In genomic region chr15:80490431-80490990, GRCh38 we compare ENCODE assay signal across 16 cellular contexts.
A peak's percentile ranks its signal among the peaks of the same experiment; 100 is the strongest.
DNase-seq lines count a peak whose midpoint lies in the region; ATAC-seq and TF ChIP-seq lines count a peak whose summit lies in the region.
"Had no signal": no experiment of that assay in that cellular context is flagged by ENCODE, and none has a peak within 500 bp of the region (broad histone marks: within the 10 kb centered on the region; RNA-seq: fewer than 3 reads in every experiment).

No MANE protein-coding gene starts in this region.

- H3K4me2 ChIP-seq in mammary epithelial cell (ENCODE audit: insufficient read depth, low read depth, low read length) (no peak overlapping the region), osteoblast (ENCODE audit: insufficient read depth, low read length) (no peak overlapping the region), PC-3 (ENCODE audit: low read length) (no peak overlapping the region)

- no peaks in the 10 kb centered on the region for H3K79me2 ChIP-seq in mammary epithelial cell (ENCODE audit: insufficient read depth, low read length)
- H3K79me2 ChIP-seq in osteoblast (ENCODE audit: insufficient read depth, low read length): no peaks in the 10 kb centered on the region
- no peaks in the 10 kb centered on the region for H3K79me2 ChIP-seq in PC-3 (ENCODE audit: low read length)

- BruUV-seq in mammary epithelial cell (replicated peaks; lab: Mats Ljungman, UMichigan) (no TSS peak), A673 (replicated peaks; lab: Mats Ljungman, UMichigan) (no TSS peak), PC-3 (replicated peaks; lab: Mats Ljungman, UMichigan) (no TSS peak)

- no peak for TF ChIP-seq POLR2A in breast epithelium (IDR thresholded peaks at IDR 0.05)

- no peak for TF ChIP-seq CTCF in breast epithelium (IDR thresholded peaks at IDR 0.05)
- no peak for TF ChIP-seq CTCF in mammary epithelial cell (conservative IDR thresholded peaks at IDR 0.05 in 1 of 2, IDR thresholded peaks at IDR 0.05 in 1 of 2; ENCODE audit: extremely low read depth in 1 of 2, insufficient read depth in 1 of 2, low read depth in 1 of 2, low read length in 2 of 2)
- no peak for TF ChIP-seq CTCF in coronary artery (IDR thresholded peaks at IDR 0.05)
- TF ChIP-seq CTCF in osteoblast (IDR thresholded peaks at IDR 0.05; ENCODE audit: extremely low read depth, low read depth, low read length): no peak
- TF ChIP-seq CTCF in A673 (conservative IDR thresholded peaks at IDR 0.05; ENCODE audit: low read depth, low read length): no peak
- no peak for TF ChIP-seq CTCF in PC-3 (conservative IDR thresholded peaks at IDR 0.05; ENCODE audit: low read depth, low read length)

- dilution Hi-C loops in mammary epithelial cell (cut with HindIII; ENCODE audit: low sequenced_read_pairs): no loop called here

- H3K27ac ChIP-seq in breast epithelium (peak overlapping the region; percentile 76 to 84), mammary epithelial cell (ENCODE audit: insufficient read depth, low read depth, low read length) (no peak overlapping the region), coronary artery (no peak overlapping the region), osteoblast (ENCODE audit: low read depth, low read length) (peak overlapping the region; percentile 92), A673 (ENCODE audit: low read depth, low read length, poor library complexity, severe bottlenecking) (no peak overlapping the region), PC-3 (ENCODE audit: low read length) (no peak overlapping the region)
- H3K27ac ChIP-seq: 22Rv1 had no signal

- H3K9ac ChIP-seq in mammary epithelial cell (ENCODE audit: insufficient read depth, low read length) (no peak overlapping the region), PC-3 (ENCODE audit: low read length) (no peak overlapping the region)

- in situ Hi-C loops in mammary epithelial cell (cut with MboI; ENCODE audit: low sequenced_read_pairs in 2 of 2): no loop called here

- H4K20me1 ChIP-seq in mammary epithelial cell (ENCODE audit: insufficient read depth, low read length) (no peaks in the 10 kb centered on the region), osteoblast (ENCODE audit: insufficient read depth, low read length) (no peaks in the 10 kb centered on the region), PC-3 (ENCODE audit: low read length) (no peaks in the 10 kb centered on the region)

- no peak for DNase-seq in breast epithelium (ENCODE audit: low spot score in 2 of 2)
- DNase-seq in mammary epithelial cell: no peak
- DNase-seq in coronary artery (ENCODE audit: low spot score): peak; percentile 43
- DNase-seq in osteoblast (ENCODE audit: insufficient read length, low spot score, missing footprints): no peak
- no peak for DNase-seq in A673 (ENCODE audit: low spot score)
- no peak for DNase-seq in PC-3
- DNase-seq in SIG-M5 (lab: John Stamatoyannopoulos, UW): no peak
- DNase-seq in dermis blood vessel endothelial cell: no peak
- DNase-seq: C1 segment of cervical spinal cord, KG1, NCI-H1048, NCI-H1436 treated with DMSO at 0.1 percent for 48 hours, NCI-H2029 treated with DMSO at 0.1 percent for 48 hours, NCI-H2171 treated with DMSO at 0.1 percent for 48 hours, NCI-H748 treated with DMSO at 0.1 percent for 48 hours had no signal

- H3K4me1 ChIP-seq in breast epithelium: no peaks in the 10 kb centered on the region
- peaks cover 15% of the 10 kb centered on the region for H3K4me1 ChIP-seq in mammary epithelial cell (ENCODE audit: insufficient read depth, low read length)
- peaks cover 48% of the 10 kb centered on the region for H3K4me1 ChIP-seq in osteoblast (ENCODE audit: insufficient read depth, low read length)
- no peaks in the 10 kb centered on the region for H3K4me1 ChIP-seq in A673 (ENCODE audit: insufficient read depth, low read length, poor library complexity, severe bottlenecking)
- H3K4me1 ChIP-seq in PC-3 (ENCODE audit: insufficient read depth, low read length): no peaks in the 10 kb centered on the region

- intact Hi-C loops in breast epithelium (cut with DNase I; ENCODE audit: low total_unique reads) (no loop called here), mammary epithelial cell (cut with micrococcal nuclease) (no loop called here), A673 (cut with micrococcal nuclease; ENCODE audit: unreplicated experiment) (no loop called here), PC-3 (cut with micrococcal nuclease) (no loop called here)

- POLR2A ChIA-PET in A673 (lab: Charles Lee; ENCODE audit: low non-redundant PET): interaction anchor here (0.5 kb wide), 1 partner anchor 466 kb away, joined by 3 read pairs; no protein-coding TSS in a partner anchor
- POLR2A ChIA-PET in PC-3 (lab: Charles Lee; ENCODE audit: unreplicated experiment): no interaction called here

- CTCF ChIA-PET in mammary epithelial cell (lab: Charles Lee; ENCODE audit: low non-redundant PET): no interaction called here
- CTCF ChIA-PET in A673 (lab: Charles Lee): no interaction called here
- CTCF ChIA-PET in PC-3 (lab: Charles Lee): no interaction called here

- H3K36me3 ChIP-seq in breast epithelium (no peaks in the 10 kb centered on the region), mammary epithelial cell (ENCODE audit: insufficient read depth, low read length) (no peaks in the 10 kb centered on the region), osteoblast (ENCODE audit: insufficient read depth, low read length) (no peaks in the 10 kb centered on the region), A673 (ENCODE audit: insufficient read depth, low read length, poor library complexity, severe bottlenecking) (no peaks in the 10 kb centered on the region), PC-3 (ENCODE audit: low read depth, low read length) (no peaks in the 10 kb centered on the region)

- no peak overlapping the region for H2AFZ ChIP-seq in mammary epithelial cell (ENCODE audit: low read depth, low read length)
- H2AFZ ChIP-seq in osteoblast (ENCODE audit: low read length): no peak overlapping the region
- H2AFZ ChIP-seq in PC-3 (ENCODE audit: low read length): no peak overlapping the region

- 92% methylated on average over 9 of the region's 9 CpGs for WGBS in mammary epithelial cell (ENCODE audit: low coverage, missing lambda C conversion rate)

- no peaks in the 10 kb centered on the region for H3K9me2 ChIP-seq in PC-3 (replicated peaks; ENCODE audit: low read length)

- H3K27me3 ChIP-seq in breast epithelium (no peaks in the 10 kb centered on the region), mammary epithelial cell (ENCODE audit: insufficient read depth, low read length) (no peaks in the 10 kb centered on the region), osteoblast (ENCODE audit: insufficient read depth, low read length) (no peaks in the 10 kb centered on the region), A673 (replicated peaks; ENCODE audit: insufficient read depth, low read depth, low read length, poor library complexity) (no peaks in the 10 kb centered on the region), PC-3 (ENCODE audit: low read length) (no peaks in the 10 kb centered on the region)

- H3K4me3 ChIP-seq in breast epithelium (no peak overlapping the region), mammary epithelial cell (replicated peaks in 1 of 3; ENCODE audit: insufficient read depth in 1 of 3, low read depth in 2 of 3, low read length in 3 of 3) (no peak overlapping the region), coronary artery (no peak overlapping the region), osteoblast (ENCODE audit: insufficient read depth, low read length) (no peak overlapping the region), A673 (ENCODE audit: low read depth, low read length, poor library complexity, severe bottlenecking) (no peak overlapping the region), PC-3 (ENCODE audit: low read length) (no peak overlapping the region)

- no peaks in the 10 kb centered on the region for H3F3A ChIP-seq in PC-3 (ENCODE audit: low read length, unreplicated experiment)

- H3K9me3 ChIP-seq in breast epithelium (no peaks in the 10 kb centered on the region), mammary epithelial cell (replicated peaks; ENCODE audit: insufficient read depth, low read length) (no peaks in the 10 kb centered on the region), osteoblast (ENCODE audit: low read depth, low read length) (no peaks in the 10 kb centered on the region), A673 (ENCODE audit: low read depth, low read length, poor library complexity, severe bottlenecking) (no peaks in the 10 kb centered on the region), PC-3 (ENCODE audit: low read length) (no peaks in the 10 kb centered on the region)

- ATAC-seq in PC-3: no peak

Comparison
In these comparisons a context has a peak if more than half of its experiments do, and no peak if none do; other contexts are left out.
1. H3K27ac ChIP-seq: peak in breast epithelium (2 of 2) and osteoblast (single experiment); none in mammary epithelial cell (single experiment), coronary artery (0 of 2), A673 (single experiment) and PC-3 (single experiment).